ENCODE assay signal across 8 cellular contexts in the genomic region with DNA sequence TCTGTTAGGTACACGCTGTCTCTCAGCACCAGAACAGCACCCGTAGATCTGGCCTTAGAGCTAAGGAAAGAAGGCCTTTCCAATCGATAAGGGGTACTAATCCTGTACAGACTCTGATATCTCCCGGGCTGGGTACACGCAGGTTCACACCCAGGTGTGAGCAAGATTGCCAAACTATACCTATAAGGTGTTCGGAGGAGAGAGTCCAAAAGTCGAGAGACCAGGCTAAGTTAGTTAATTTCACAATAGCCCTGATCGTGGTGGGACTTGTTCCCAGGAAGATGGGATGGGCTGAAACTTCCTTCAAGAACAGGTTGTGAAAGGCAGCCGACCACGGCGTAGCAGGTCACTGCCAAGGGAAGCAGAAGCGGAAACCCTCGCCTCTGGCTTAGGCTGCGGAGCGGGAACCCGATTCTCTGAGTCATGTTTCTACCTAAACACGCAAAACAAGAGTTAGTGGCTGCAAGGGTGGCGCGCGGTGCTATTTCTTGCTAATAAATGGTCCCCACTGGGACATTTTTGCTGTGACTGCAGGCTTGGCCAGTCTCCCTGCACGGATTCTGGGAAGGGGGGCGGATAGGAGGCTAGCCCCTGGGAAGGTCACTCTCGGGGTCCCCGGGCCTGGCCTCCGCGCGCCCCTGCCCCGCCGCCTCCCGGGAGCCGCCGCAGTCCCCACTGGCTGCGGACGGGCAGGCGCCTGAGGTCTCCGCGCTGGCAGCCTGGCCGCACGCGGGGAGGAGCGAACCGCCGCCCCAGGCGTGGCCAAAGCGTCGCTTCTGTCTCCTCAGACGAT.
DNase-seq lines count a peak whose midpoint lies in the region; ATAC-seq, FAIRE-seq and TF ChIP-seq lines count a peak whose summit lies in the region.

No MANE protein-coding gene starts in this region.

- CTCF ChIA-PET in GM12878 (lab: Yijun Ruan, JAX) = no interaction called here

- no peaks in the 10 kb centered on the region for H4K20me1 ChIP-seq in OCI-LY1 (ENCODE audit: insufficient read depth, low read length)
- no peaks in the 10 kb centered on the region for H4K20me1 ChIP-seq in GM12878 (ENCODE audit: control insufficient read depth, insufficient read depth)

- 5% methylated on average over 46 of the region's 47 CpGs for WGBS in GM12878 (ENCODE audit: insufficient coverage, insufficient replicate concordance, low lambda C conversion rate, missing lambda C conversion rate)

- ATAC-seq in GM21529 (IDR thresholded peaks at IDR 0.05; ENCODE audit: unreplicated experiment) (peak; percentile 51), GM12878 (peak; percentile 85)

- FAIRE-seq in GM12878 (lab: Jason Lieb, UNC) = no peak

- DNase-seq in AG08396 (ENCODE audit: low spot score) (peak; percentile 39), GM12878 (ENCODE audit: low read depth, low spot score) (no peak), kidney tubule cell (ENCODE audit: low spot score) (peak; percentile 40), uterus (no peak), BE2C (no peak)
- peak in 2 of 3 donors; percentile 6 to 20 for DNase-seq in stimulated activated CD4-positive, alpha-beta T cell treated with anti-CD3 and anti-CD28 coated beads, TNF-alpha, amount 100 ng/mL, for 48 hours (ENCODE audit: low read depth in 3 of 3)

- H2AFZ ChIP-seq in OCI-LY1 (ENCODE audit: low read length) = no peak overlapping the region
- peak overlapping the region; percentile 71 for H2AFZ ChIP-seq in GM12878 (ENCODE audit: control insufficient read depth, low read depth, low read length)

- no peaks in the 10 kb centered on the region for H3K9me2 ChIP-seq in OCI-LY1 (ENCODE audit: low read depth, low read length)

- TF ChIP-seq CTCF in OCI-LY1 (IDR thresholded peaks at IDR 0.05; ENCODE audit: low read length) = no peak
- no peak for TF ChIP-seq CTCF in GM12878 (IDR thresholded peaks at IDR 0.05 in 2 of 3, conservative IDR thresholded peaks at IDR 0.05 in 1 of 3; ENCODE audit: control insufficient read depth in 2 of 3, extremely low read depth in 1 of 3, insufficient read depth in 1 of 3, low read depth in 3 of 3, low read length in 3 of 3)
- TF ChIP-seq CTCF in uterus (IDR thresholded peaks at IDR 0.05) = no peak
- no peak for TF ChIP-seq CTCF in BE2C (IDR thresholded peaks at IDR 0.05; ENCODE audit: low read depth, low read length)

- H3K4me2 ChIP-seq in OCI-LY1 (ENCODE audit: low read length) = peak overlapping the region; percentile 65
- H3K4me2 ChIP-seq in GM12878 (ENCODE audit: control insufficient read depth, insufficient read depth) = peak overlapping the region; percentile 94

- H3K4me3 ChIP-seq in OCI-LY1 (ENCODE audit: low read depth, low read length, poor library complexity, severe bottlenecking) = peak overlapping the region; percentile 52
- H3K4me3 ChIP-seq in GM12878 = peak overlapping the region; percentile 49; the same call in 1 of the 2 replicates
- no peak overlapping the region for H3K4me3 ChIP-seq in uterus
- H3K4me3 ChIP-seq in BE2C (ENCODE audit: low read depth, low read length) = no peak overlapping the region

- SMC1A ChIA-PET in GM12878 (lab: Charles Lee; ENCODE audit: uncharacterized antibody, unreplicated experiment) = no interaction called here

- no peak for TF ChIP-seq RAD21 in GM12878 (IDR thresholded peaks at IDR 0.05; ENCODE audit: insufficient read depth, low read depth, low read length)

- H3K9me3 ChIP-seq in OCI-LY1 (ENCODE audit: low read length) (peaks cover 3% of the 10 kb centered on the region; the same call in 1 of the 2 replicates), GM12878 (replicated peaks; ENCODE audit: control insufficient read depth, insufficient read depth, low read length) (no peaks in the 10 kb centered on the region), uterus (no peaks in the 10 kb centered on the region), BE2C (no peaks in the 10 kb centered on the region)

- RAD21 ChIA-PET in GM12878 (lab: Charles Lee; ENCODE audit: unreplicated experiment) = no interaction called here

- no peaks in the 10 kb centered on the region for H3F3A ChIP-seq in OCI-LY1 (ENCODE audit: insufficient read depth, low read length)

- H3K9ac ChIP-seq in OCI-LY1 (ENCODE audit: low read length) (peak overlapping the region; percentile 34; the same call in 1 of the 2 replicates), GM12878 (ENCODE audit: control insufficient read depth, insufficient read depth, low read length) (no peak overlapping the region)

- H3K4me1 ChIP-seq in OCI-LY1 (ENCODE audit: insufficient read depth, low read length, severe bottlenecking) (peaks cover 9% of the 10 kb centered on the region), GM12878 (ENCODE audit: control insufficient read depth, insufficient read depth, low read length) (peaks cover 5% of the 10 kb centered on the region), uterus (no peaks in the 10 kb centered on the region), BE2C (no peaks in the 10 kb centered on the region)

- TF ChIP-seq POLR2A in GM12878 (IDR thresholded peaks at IDR 0.05; ENCODE audit: low read depth, low read length) = no peak
- TF ChIP-seq POLR2A in uterus (IDR thresholded peaks at IDR 0.05) = no peak

- intact Hi-C loops in GM12878 (cut with micrococcal nuclease; ENCODE audit: unreplicated experiment) (no loop called here), uterus (cut with DNase I; ENCODE audit: low total_unique reads) (no loop called here)

- no peaks in the 10 kb centered on the region for H3K79me2 ChIP-seq in OCI-LY1 (ENCODE audit: insufficient read depth, low read length)
- H3K79me2 ChIP-seq in GM12878 (ENCODE audit: control insufficient read depth, insufficient read depth, low read length) = no peaks in the 10 kb centered on the region

- no peak overlapping the region for H3K27ac ChIP-seq in OCI-LY1 (ENCODE audit: low read depth, low read length, poor library complexity, severe bottlenecking)
- H3K27ac ChIP-seq in GM12878 (ENCODE audit: control insufficient read depth, insufficient read depth) = no peak overlapping the region
- no peak overlapping the region for H3K27ac ChIP-seq in uterus

- H3K36me3 ChIP-seq in OCI-LY1 (ENCODE audit: insufficient read depth, low read length) (no peaks in the 10 kb centered on the region), GM12878 (ENCODE audit: control insufficient read depth in 2 of 2, insufficient read depth in 2 of 2, low read length in 1 of 2) (no peaks in the 10 kb centered on the region), uterus (no peaks in the 10 kb centered on the region), BE2C (no peaks in the 10 kb centered on the region)

- no TSS peak for BruUV-seq in GM12878 (replicated peaks; lab: Mats Ljungman, UMichigan)

- POLR2A ChIA-PET in GM12878 (lab: Charles Lee) = no interaction called here

- no peak for TF ChIP-seq EP300 in GM12878 (IDR thresholded peaks at IDR 0.05; ENCODE audit: borderline replicate concordance in 1 of 2, control insufficient read depth in 1 of 2, low read depth in 2 of 2, low read length in 2 of 2)

- H3K27me3 ChIP-seq in OCI-LY1 (ENCODE audit: insufficient read depth, low read length) (no peaks in the 10 kb centered on the region), GM12878 (replicated peaks in 1 of 2; ENCODE audit: control insufficient read depth in 2 of 2, insufficient read depth in 2 of 2, low read length in 1 of 2) (peaks cover 0 to 7% of the 10 kb centered on the region in 2 experiments; a peak in 2 of 4 replicates), uterus (no peaks in the 10 kb centered on the region), BE2C (peaks cover 9% of the 10 kb centered on the region)

- in situ Hi-C loops in GM12878 (cut with MboI) = loop anchor here (10.0 kb wide), 1 partner anchor 703 kb away; no protein-coding TSS in a partner anchor

TF ChIP-seq in GM12878, 131 proteins besides CTCF, POLR2A, EP300 and RAD21:
- TF ChIP-seq EED (IDR thresholded peaks at IDR 0.05; ENCODE audit: low read depth) = 0 out of 2 replicates have a peak, but pooled peaks have one; percentile 29
- no peak for TF ChIP-seq RAD51 (IDR thresholded peaks at IDR 0.05)
- 0 out of 2 replicates have a peak, but pooled peaks have one; percentile 13 for TF ChIP-seq JUNB (IDR thresholded peaks at IDR 0.05)
- no peak for TF ChIP-seq MYB (IDR thresholded peaks at IDR 0.05; ENCODE audit: borderline replicate concordance, low read depth, low read length)
- no peak for TF ChIP-seq TARDBP (IDR thresholded peaks at IDR 0.05; ENCODE audit: borderline replicate concordance)
- TF ChIP-seq IKZF1 (conservative IDR thresholded peaks at IDR 0.05) = 0 out of 2 replicates have a peak, but pooled peaks have one; percentile 23
- no peak for TF ChIP-seq POLR2AphosphoS5 (IDR thresholded peaks at IDR 0.05; ENCODE audit: low read length)
- no peak for TF ChIP-seq NFXL1 (IDR thresholded peaks at IDR 0.05; ENCODE audit: borderline replicate concordance)
- TF ChIP-seq BRCA1 (IDR thresholded peaks at IDR 0.05; ENCODE audit: low read depth, low read length) = no peak
- no peak for TF ChIP-seq CBFB (IDR thresholded peaks at IDR 0.05; ENCODE audit: low read depth)
- TF ChIP-seq, protein P1, sequence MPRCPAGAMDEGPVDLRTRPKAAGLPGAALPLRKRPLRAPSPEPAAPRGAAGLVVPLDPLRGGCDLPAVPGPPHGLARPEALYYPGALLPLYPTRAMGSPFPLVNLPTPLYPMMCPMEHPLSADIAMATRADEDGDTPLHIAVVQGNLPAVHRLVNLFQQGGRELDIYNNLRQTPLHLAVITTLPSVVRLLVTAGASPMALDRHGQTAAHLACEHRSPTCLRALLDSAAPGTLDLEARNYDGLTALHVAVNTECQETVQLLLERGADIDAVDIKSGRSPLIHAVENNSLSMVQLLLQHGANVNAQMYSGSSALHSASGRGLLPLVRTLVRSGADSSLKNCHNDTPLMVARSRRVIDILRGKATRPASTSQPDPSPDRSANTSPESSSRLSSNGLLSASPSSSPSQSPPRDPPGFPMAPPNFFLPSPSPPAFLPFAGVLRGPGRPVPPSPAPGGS (IDR thresholded peaks at IDR 0.05; ENCODE audit: borderline replicate concordance, insufficient read depth, low read depth, low read length, poor library complexity, severe bottlenecking) = no peak
- TF ChIP-seq SPI1 (IDR thresholded peaks at IDR 0.05; ENCODE audit: borderline replicate concordance, insufficient read depth, low read depth, low read length) = no peak
- TF ChIP-seq SRF (IDR thresholded peaks at IDR 0.05; ENCODE audit: low read depth in 2 of 2, low read length in 2 of 2) = no peak

Comparison
In these comparisons a context has a peak if more than half of its experiments do, and no peak if none do; other contexts are left out.
1. DNase-seq: peak in AG08396 (single experiment), kidney tubule cell (single experiment) and stimulated activated CD4-positive, alpha-beta T cell treated with anti-CD3 and anti-CD28 coated beads, TNF-alpha, amount 100 ng/mL, for 48 hours (2 of 3); none in GM12878 (single experiment), uterus (0 of 2) and BE2C (single experiment).
2. H3K4me3 ChIP-seq: peak in OCI-LY1 (single experiment) and GM12878 (single experiment); none in uterus (0 of 2) and BE2C (single experiment).